8 cellular contexts compared by ENCODE assay signal in the genomic region with DNA sequence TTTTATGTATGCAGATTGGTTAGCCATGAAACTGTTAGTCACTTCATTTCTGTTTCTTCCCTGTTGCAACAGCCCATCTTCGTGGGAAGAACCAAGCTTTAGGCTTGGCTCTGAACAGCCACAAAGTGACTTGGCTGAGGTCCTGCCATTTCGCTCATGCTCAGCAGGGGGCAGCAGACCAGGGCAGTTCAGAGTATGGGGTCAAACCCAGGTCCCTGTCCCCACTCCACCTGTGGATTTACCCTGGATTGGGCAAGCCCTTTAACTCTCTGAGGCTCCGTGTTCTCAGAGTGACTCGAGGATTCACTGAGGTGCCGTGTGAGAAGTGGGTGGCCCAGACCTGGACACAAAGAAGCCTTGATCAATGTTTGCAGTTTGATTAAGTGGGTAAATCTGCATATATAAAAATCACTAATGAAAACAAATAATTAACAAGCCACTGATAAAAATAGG. TPM values are rescaled to one million over a fixed set of nuclear protein-coding genes. Genes with fewer than 3 reads are reported as not detected.
A peak's percentile ranks its signal among the peaks of the same experiment; 100 is the strongest.
DNase-seq lines count a peak whose midpoint lies in the region; ATAC-seq and TF ChIP-seq lines count a peak whose summit lies in the region.

No MANE protein-coding gene starts in this region.

- peak in 7 of 8 donors; percentile 14 to 68 (median 51) for ATAC-seq in heart right ventricle
- ATAC-seq in HG02759 (IDR thresholded peaks at IDR 0.05; ENCODE audit: unreplicated experiment) = no peak

- POLR2A ChIA-PET in RWPE1 (lab: Yijun Ruan, JAX; ENCODE audit: low non-redundant PET) = no interaction called here

- H3K27me3 ChIP-seq in GM23248 (replicated peaks; ENCODE audit: insufficient read depth) = no peaks in the 10 kb centered on the region
- H3K27me3 ChIP-seq in heart right ventricle = no peaks in the 10 kb centered on the region
- no peaks in the 10 kb centered on the region for H3K27me3 ChIP-seq in spleen (replicated peaks in 1 of 7)

- peak overlapping the region; percentile 59; the same call in 1 of the 2 replicates for H3K9ac ChIP-seq in GM23248

- no peaks in the 10 kb centered on the region for H3K9me2 ChIP-seq in GM23248 (ENCODE audit: insufficient read depth)

- no peaks in the 10 kb centered on the region for H4K20me1 ChIP-seq in GM23248 (ENCODE audit: insufficient read depth)

- H3K36me3 Mint-ChIP-seq in activated naive CD8-positive, alpha-beta T cell treated with anti-CD3 and anti-CD28 coated beads for 36 hours = peaks cover 9% of the 10 kb centered on the region

- TF ChIP-seq CTCF in AG09319 (IDR thresholded peaks at IDR 0.05; ENCODE audit: low read depth, low read length) (peak; percentile 92), RWPE1 (conservative IDR thresholded peaks at IDR 0.05; ENCODE audit: low read depth) (peak; percentile 84), heart right ventricle (IDR thresholded peaks at IDR 0.05) (peak; percentile 47 to 84 (median 79)), spleen (IDR thresholded peaks at IDR 0.05 in 8 of 11, conservative IDR thresholded peaks at IDR 0.05 in 3 of 11) (peak; percentile 53 to 84 (median 75))

- no peak overlapping the region for H3K4me3 Mint-ChIP-seq in activated naive CD8-positive, alpha-beta T cell treated with anti-CD3 and anti-CD28 coated beads for 36 hours

- H3F3A ChIP-seq in GM23248 (ENCODE audit: insufficient read depth) = peaks cover 10% of the 10 kb centered on the region; the same call in 1 of the 2 replicates

- peaks cover 6% of the 10 kb centered on the region for H3K4me1 Mint-ChIP-seq in activated naive CD8-positive, alpha-beta T cell treated with anti-CD3 and anti-CD28 coated beads for 36 hours

- no peaks in the 10 kb centered on the region for H3K9me3 Mint-ChIP-seq in activated naive CD8-positive, alpha-beta T cell treated with anti-CD3 and anti-CD28 coated beads for 36 hours

- no peaks in the 10 kb centered on the region for H3K79me2 ChIP-seq in GM23248 (ENCODE audit: insufficient read depth)

- H3K36me3 ChIP-seq in GM23248 (ENCODE audit: low read depth) (peaks cover 46% of the 10 kb centered on the region), heart right ventricle (peaks cover 0 to 89% (median 55%) of the 10 kb centered on the region in 9 donors), spleen (peaks cover 6 to 89% (median 62%) of the 10 kb centered on the region in 6 donors)

- no peaks in the 10 kb centered on the region for H3K27me3 Mint-ChIP-seq in activated naive CD8-positive, alpha-beta T cell treated with anti-CD3 and anti-CD28 coated beads for 36 hours

- H3K9me3 ChIP-seq in GM23248 (ENCODE audit: low read depth) (no peaks in the 10 kb centered on the region), heart right ventricle (no peaks in the 10 kb centered on the region), spleen (no peaks in the 10 kb centered on the region)

- DNase-seq in AG09319 (ENCODE audit: extremely low read depth, low read depth) = peak; percentile 39
- peak; percentile 84 for DNase-seq in GM23248
- peak; percentile 42 for DNase-seq in RWPE1 (ENCODE audit: low spot score)
- peak; percentile 50 for DNase-seq in activated naive CD8-positive, alpha-beta T cell treated with anti-CD3 and anti-CD28 coated beads for 36 hours
- peak in 1 of 2 donors; percentile 49 for DNase-seq in heart right ventricle
- peak; percentile 81 for DNase-seq in spleen
- DNase-seq in NCI-H1694 (lab: John Stamatoyannopoulos, UW) = no peak

- no peak overlapping the region for H3K27ac Mint-ChIP-seq in activated naive CD8-positive, alpha-beta T cell treated with anti-CD3 and anti-CD28 coated beads for 36 hours

- H3K27ac ChIP-seq in GM23248 (peak overlapping the region; percentile 80), RWPE1 (no peak overlapping the region; the same call in 1 of the 2 replicates), heart right ventricle (peak overlapping the region in 1 of 10 donors; percentile 10), spleen (no peak overlapping the region)

- H3K4me1 ChIP-seq in GM23248 (ENCODE audit: insufficient read depth) (peaks cover 4% of the 10 kb centered on the region; the same call in 1 of the 2 replicates), heart right ventricle (peaks cover 0 to 26% (median 10%) of the 10 kb centered on the region in 9 donors), spleen (peaks cover 6 to 40% (median 24%) of the 10 kb centered on the region in 6 donors)

- in situ Hi-C loops in GM23248 (cut with MboI) = no loop called here

- no peak overlapping the region for H3K4me2 ChIP-seq in GM23248 (ENCODE audit: unreplicated experiment)

- no peak overlapping the region for H3K4me3 ChIP-seq in GM23248
- H3K4me3 ChIP-seq in heart right ventricle = no peak overlapping the region
- H3K4me3 ChIP-seq in spleen = no peak overlapping the region

- 54 to 60% methylated on average over 5 of the region's 5 CpGs for WGBS in GM23248 (ENCODE audit: low coverage in 1 of 2, low lambda C conversion rate in 2 of 2, missing lambda C conversion rate in 2 of 2), 2 experiments
- 44 to 57% methylated on average over 5 of the region's 5 CpGs for WGBS in heart right ventricle, 2 donors
- WGBS in spleen, 5 donors = 41 to 60% (median 54%) methylated on average over 5 of the region's 5 CpGs

- no peak for TF ChIP-seq POLR2A in spleen (IDR thresholded peaks at IDR 0.05)

- CTCF ChIA-PET in RWPE1 (lab: Yijun Ruan, JAX) = interaction anchor here (0.5 to 1.6 kb wide), 15 partner anchors 8 to 283 kb away, joined by 3 to 11 read pairs (median 3); partner anchors contain the start of gene MAP1LC3A

- no peak overlapping the region for H2AFZ ChIP-seq in GM23248

- intact Hi-C loops in heart right ventricle (cut with DNase I) = loop anchor here in 7 of 10 donors (5.0 to 10.0 kb wide), 3 partner anchors 166 to 216 kb away; partner anchors contain the start of gene TP53INP2 (in 1 of the 7)
- intact Hi-C loops in spleen (cut with DNase I; ENCODE audit: low total_unique reads) = no loop called here

RNA-seq across cellular contexts. Expression of gene MAP1LC3A, which starts 19.8 kb away (rescaled TPM):
- 69.8 and 80.3 TPM in 2 replicates for total RNA-seq in GM23248 (2014; rRNA removed; shearing (Covaris generic))
- 82.5 and 83.1 TPM in 2 replicates for polyA plus RNA-seq in GM23248 (2016; fragmentation: Nextera tagmentation; extraction: Ambion mirVana)
- under 1 TPM; 0.62 to 0.95 TPM for total RNA-seq in activated naive CD8-positive, alpha-beta T cell treated with anti-CD3 and anti-CD28 coated beads for 36 hours
- total RNA-seq in heart right ventricle = 100 to 1,000 TPM in 2 of 10 donors, 10 to 100 TPM in 8; 61.7 to 137 (median 74.6) TPM
- polyA plus RNA-seq in heart right ventricle = 100 to 1,000 TPM in 1 of 2 donors, 10 to 100 TPM in 1; 61.5 to 133 TPM
- 10 to 100 TPM; 13.0 to 34.0 (median 26.0) TPM for total RNA-seq in spleen
- polyA plus RNA-seq in spleen = 10 to 100 TPM; 47.3 to 56.7 (median 54.2) TPM

RNA-seq across cellular contexts. Expression of gene DYNLRB1, which starts 22.5 kb away (rescaled TPM):
- 100 and 123 TPM in 2 replicates for total RNA-seq in GM23248 (2014; rRNA removed; shearing (Covaris generic))
- polyA plus RNA-seq in GM23248 (2016; fragmentation: Nextera tagmentation; extraction: Ambion mirVana) (279 and 290 TPM in 2 replicates), heart right ventricle (100 to 1,000 TPM; 253 to 408 TPM), spleen (100 to 1,000 TPM; 151 to 190 (median 166) TPM)
- 10 to 100 TPM; 72.0 to 76.9 TPM for total RNA-seq in activated naive CD8-positive, alpha-beta T cell treated with anti-CD3 and anti-CD28 coated beads for 36 hours
- total RNA-seq in heart right ventricle (100 to 1,000 TPM; 132 to 187 (median 148) TPM), spleen (100 to 1,000 TPM in 3 of 7 donors, 10 to 100 TPM in 4; 72.0 to 209 (median 91.9) TPM)

Comparison
In these comparisons a context has a peak if more than half of its experiments do, and no peak if none do; other contexts are left out.
1. RNA of gene MAP1LC3A, which starts 19.8 kb away (total RNA-seq): 69.8 to 80.3 TPM in GM23248, 61.7 to 137 TPM in heart right ventricle and 13.0 to 34.0 TPM in spleen; 0.62 to 0.95 TPM in activated naive CD8-positive, alpha-beta T cell treated with anti-CD3 and anti-CD28 coated beads for 36 hours; every median in the first group is over 4 times any median in the second.
2. Peak in every context shown above with its lines, with median percentiles within 50 percentile points of each other: CTCF ChIP-seq.